In genomic region chr2:127701193-127701650, GRCh38 we compare ENCODE assay signal across 8 cellular contexts. TPM values are rescaled to one million over a fixed set of nuclear protein-coding genes. Genes with fewer than 3 reads are reported as not detected.
A peak's percentile ranks its signal among the peaks of the same experiment; 100 is the strongest.
DNase-seq lines count a peak whose midpoint lies in the region; ATAC-seq, FAIRE-seq and TF ChIP-seq lines count a peak whose summit lies in the region.

Gene SFT2D3, plus strand, starts transcription at chr2:127701497. Its CDS starts 32 bp downstream, at chr2:127701529.

- TF ChIP-seq CTCF in kidney (IDR thresholded peaks at IDR 0.05; ENCODE audit: borderline replicate concordance, extremely low read depth, insufficient read depth), result no peak

- H3K4me1 ChIP-seq in kidney (ENCODE audit: control insufficient read depth in 1 of 2, insufficient read depth in 1 of 2, low read depth in 1 of 2, low read length in 2 of 2), result peaks cover 14% of the 10 kb centered on the region in 2 donors

- H3K4me3 ChIP-seq in kidney (ENCODE audit: low read length in 2 of 2), result peak within 1 kb of the TSS; percentile 85 to 96

- peak; percentile 76 for ATAC-seq in HG03354 (IDR thresholded peaks at IDR 0.05; ENCODE audit: poor library complexity, severe bottlenecking, unreplicated experiment)

- H3K36me3 ChIP-seq in kidney (ENCODE audit: control insufficient read depth in 1 of 2, insufficient read depth in 2 of 2, low read length in 2 of 2), result peaks cover 0 to 2% of the 10 kb centered on the region in 2 donors

- H3K27ac ChIP-seq in kidney (ENCODE audit: low read depth in 2 of 2, low read length in 2 of 2), result peak within 1 kb of the TSS; percentile 94 to 97

- H3K9me3 ChIP-seq in kidney (ENCODE audit: control insufficient read depth in 1 of 2, low read length in 2 of 2), result no peaks in the 10 kb centered on the region

- no peak for FAIRE-seq in kidney (lab: Jason Lieb, UNC)

- DNase-seq in AML-193 (lab: John Stamatoyannopoulos, UW), result peak; percentile 74 to 80
- DNase-seq in NCI-H345 treated with DMSO at 0.1 percent for 48 hours (lab: John Stamatoyannopoulos, UW; ENCODE audit: unreplicated experiment), result peak; percentile 83
- DNase-seq in activated CD4-positive, CD25-positive, alpha-beta regulatory T cell treated with anti-CD3 and anti-CD28 coated beads, Interleukin-2, amount 50 U/mL, for 16 hours (ENCODE audit: low read depth, low spot score), result peak; percentile 83
- DNase-seq in central memory CD4-positive, alpha-beta T cell, result peak; percentile 89
- DNase-seq in kidney, result peak; percentile 98
- peak; percentile 77 to 86 (median 85) for DNase-seq in stimulated activated CD4-positive, alpha-beta T cell treated with anti-CD3 and anti-CD28 coated beads, Interleukin-12 subunit alpha, Interleukin-12 subunit beta, amount 100 ng/mL, for 48 hours (ENCODE audit: low read depth in 2 of 3, low spot score in 1 of 3)

- peak within 1 kb of the TSS; percentile 84 to 89 for H3K9ac ChIP-seq in kidney (ENCODE audit: low read length in 2 of 2)

- peak; percentile 98 for TF ChIP-seq POLR2A in GM19099 (IDR thresholded peaks at IDR 0.05; ENCODE audit: extremely low read depth, insufficient read length, low read depth)

- intact Hi-C loops in kidney (cut with DNase I), result no loop called here

RNA-seq across cellular contexts. Expression of gene SFT2D3, which starts in this region (rescaled TPM):
- total RNA-seq in kidney, result 9.3 TPM
- polyA plus RNA-seq in kidney (ENCODE audit: insufficient read depth, low read depth, low replicate concordance), result 5.1 TPM

Comparison
In these comparisons a context has a peak if more than half of its experiments do, and no peak if none do; other contexts are left out.
1. Peak in every context shown above with its lines: DNase-seq, ATAC-seq, H3K4me3 ChIP-seq and H3K27ac ChIP-seq.